20 cellular contexts compared by ENCODE assay signal in genomic region chr1:81453345-81453703, GRCh38.
A peak's percentile ranks its signal among the peaks of the same experiment; 100 is the strongest.
DNase-seq lines count a peak whose midpoint lies in the region; ATAC-seq, FAIRE-seq and TF ChIP-seq lines count a peak whose summit lies in the region.
"Had no signal": no experiment of that assay in that cellular context is flagged by ENCODE, and none has a peak within 500 bp of the region (broad histone marks: within the 10 kb centered on the region; RNA-seq: fewer than 3 reads in every experiment).

No MANE protein-coding gene starts in this region.

- no peaks in the 10 kb centered on the region for H3K9me3 ChIP-seq in small intestine (ENCODE audit: control insufficient read depth, low read depth)
- H3K9me3 ChIP-seq: MG63 had no signal

- no peaks in the 10 kb centered on the region for H3K36me3 Mint-ChIP-seq in natural killer cell
- no peaks in the 10 kb centered on the region for H3K36me3 Mint-ChIP-seq in activated naive CD4-positive, alpha-beta T cell treated with anti-CD3 and anti-CD28 coated beads for 36 hours (ENCODE audit: low read depth)

- 14 to 53% (median 19%) methylated on average over 4 of the region's 4 CpGs for WGBS in small intestine, 3 donors

- CTCF ChIA-PET in activated naive CD4-positive, alpha-beta T cell treated with anti-CD3 and anti-CD28 coated beads for 36 hours (lab: Charles Lee): no interaction called here

- FAIRE-seq in small intestine (lab: Jason Lieb, UNC): no peak
- FAIRE-seq: GM19239, HepG2 had no signal

- peak; percentile 23 for DNase-seq in DMS153 treated with DMSO at 0.1 percent for 48 hours (lab: John Stamatoyannopoulos, UW; ENCODE audit: unreplicated experiment)
- DNase-seq in NCI-H748 (lab: John Stamatoyannopoulos, UW; ENCODE audit: unreplicated experiment): peak; percentile 80
- peak; percentile 82 for DNase-seq in small intestine
- DNase-seq in natural killer cell: no peak
- DNase-seq in activated naive CD4-positive, alpha-beta T cell treated with anti-CD3 and anti-CD28 coated beads for 36 hours: no peak
- DNase-seq in NCI-H2107 treated with DMSO at 0.1 percent for 48 hours (lab: John Stamatoyannopoulos, UW; ENCODE audit: unreplicated experiment): no peak
- DNase-seq: MG63, NCI-H1105, NCI-H1694, NCI-H2107, NCI-H345, NCI-H526, SHP77 had no signal

- no peaks in the 10 kb centered on the region for H3K27me3 Mint-ChIP-seq in natural killer cell (ENCODE audit: low read depth in 2 of 2)
- H3K27me3 Mint-ChIP-seq in activated naive CD4-positive, alpha-beta T cell treated with anti-CD3 and anti-CD28 coated beads for 36 hours (ENCODE audit: low read depth): no peaks in the 10 kb centered on the region

- ATAC-seq in esophagus mucosa: peak; percentile 41
- ATAC-seq in natural killer cell: no peak
- ATAC-seq: HCT116, HepG2, SK-N-SH treated with all-trans-retinoic acid at 6 μM for 48 hours had no signal

- no peaks in the 10 kb centered on the region for H3K27me3 ChIP-seq in small intestine (ENCODE audit: control insufficient read depth in 2 of 2, insufficient read depth in 2 of 2, low read length in 2 of 2)
- H3K27me3 ChIP-seq: MG63 had no signal

- no peak overlapping the region for H3K4me3 Mint-ChIP-seq in natural killer cell
- H3K4me3 Mint-ChIP-seq in activated naive CD4-positive, alpha-beta T cell treated with anti-CD3 and anti-CD28 coated beads for 36 hours: no peak overlapping the region

- intact Hi-C loops in natural killer cell (cut with micrococcal nuclease): no loop called here
- intact Hi-C loops in activated naive CD4-positive, alpha-beta T cell treated with anti-CD3 and anti-CD28 coated beads for 36 hours (cut with micrococcal nuclease): no loop called here

- H3K27ac Mint-ChIP-seq in natural killer cell: no peak overlapping the region
- no peak overlapping the region for H3K27ac Mint-ChIP-seq in activated naive CD4-positive, alpha-beta T cell treated with anti-CD3 and anti-CD28 coated beads for 36 hours

- peak overlapping the region in 1 of 2 donors; percentile 23 for H3K4me3 ChIP-seq in small intestine (ENCODE audit: low read depth in 1 of 2, low read length in 2 of 2)
- H3K4me3 ChIP-seq: MG63 had no signal

- H3K4me1 Mint-ChIP-seq in natural killer cell: no peaks in the 10 kb centered on the region
- H3K4me1 Mint-ChIP-seq in activated naive CD4-positive, alpha-beta T cell treated with anti-CD3 and anti-CD28 coated beads for 36 hours (ENCODE audit: low read depth): no peaks in the 10 kb centered on the region

- no peaks in the 10 kb centered on the region for H3K4me1 ChIP-seq in small intestine (ENCODE audit: control insufficient read depth in 2 of 2, insufficient read depth in 1 of 2, low read depth in 1 of 2, low read length in 1 of 2)

- H3K9me3 Mint-ChIP-seq in natural killer cell: peaks cover 15 to 22% of the 10 kb centered on the region in 2 donors
- no peaks in the 10 kb centered on the region for H3K9me3 Mint-ChIP-seq in activated naive CD4-positive, alpha-beta T cell treated with anti-CD3 and anti-CD28 coated beads for 36 hours

- TF ChIP-seq CTCF in natural killer cell (IDR thresholded peaks at IDR 0.05): no peak

- H3K27ac ChIP-seq in small intestine (ENCODE audit: low read depth in 1 of 2, low read length in 1 of 2): peak overlapping the region in 1 of 2 donors; percentile 36
- H3K27ac ChIP-seq: C4-2B, KMS-11 had no signal

- H3K36me3 ChIP-seq in small intestine (ENCODE audit: control insufficient read depth in 2 of 2, insufficient read depth in 2 of 2, low read length in 2 of 2): no peaks in the 10 kb centered on the region
- H3K36me3 ChIP-seq: MG63 had no signal

Comparison
In these comparisons a context has a peak if more than half of its experiments do, and no peak if none do; other contexts are left out.
1. DNase-seq: peak in DMS153 treated with DMSO at 0.1 percent for 48 hours (single experiment), NCI-H748 (single experiment) and small intestine (single experiment); none in natural killer cell (single experiment), activated naive CD4-positive, alpha-beta T cell treated with anti-CD3 and anti-CD28 coated beads for 36 hours (single experiment) and NCI-H2107 treated with DMSO at 0.1 percent for 48 hours (single experiment).